ENCODE assay signal across 10 cellular contexts in the genomic region with DNA sequence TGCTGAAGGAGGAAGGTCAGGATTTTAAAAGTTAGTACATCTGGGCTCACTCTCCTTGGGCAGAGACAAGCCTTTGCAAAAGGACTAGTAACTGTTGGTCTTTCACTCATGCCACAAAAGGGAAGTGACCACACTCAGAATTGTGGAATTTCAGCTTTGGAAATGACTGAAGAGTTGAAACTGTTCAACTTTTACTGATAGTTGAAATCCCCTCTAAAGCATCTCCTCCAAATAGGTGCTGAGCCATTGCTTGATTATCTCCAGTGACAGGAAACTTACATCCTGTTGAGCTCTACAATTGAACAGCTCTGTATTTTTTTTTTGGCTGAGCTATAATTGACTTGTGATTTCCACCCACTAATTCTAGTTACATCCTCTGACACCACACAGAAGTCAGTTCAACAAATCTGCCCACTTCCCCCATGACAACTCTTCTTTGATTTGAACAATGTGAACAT.
DNase-seq lines count a peak whose midpoint lies in the region; ATAC-seq and TF ChIP-seq lines count a peak whose summit lies in the region.
"Had no signal": no experiment of that assay in that cellular context is flagged by ENCODE, and none has a peak within 500 bp of the region (broad histone marks: within the 10 kb centered on the region; RNA-seq: fewer than 3 reads in every experiment).

No MANE protein-coding gene starts in this region.

- no peak for TF ChIP-seq EP300 in sigmoid colon (IDR thresholded peaks at IDR 0.05)

- no peak for TF ChIP-seq POLR2A in sigmoid colon (IDR thresholded peaks at IDR 0.05)

- peak overlapping the region; percentile 36 to 48 for H3K27ac Mint-ChIP-seq in T-cell

- H3K27ac ChIP-seq in lower lobe of right lung (peak overlapping the region; percentile 61), sigmoid colon (no peak overlapping the region)
- H3K27ac ChIP-seq: gastroesophageal sphincter, ovary, PC-9 had no signal

- ATAC-seq in GM18502 (IDR thresholded peaks at IDR 0.05; ENCODE audit: poor library complexity, unreplicated experiment) (peak; percentile 72), HG02870 (IDR thresholded peaks at IDR 0.05; ENCODE audit: unreplicated experiment) (peak; percentile 51), T-cell (replicated peaks in 1 of 4) (peak; percentile 85 to 98 (median 94)), lower lobe of right lung (peak; percentile 67 to 69), HG03571 (IDR thresholded peaks at IDR 0.05; ENCODE audit: unreplicated experiment) (no peak), GM18858 (IDR thresholded peaks at IDR 0.05; ENCODE audit: unreplicated experiment) (no peak)
- ATAC-seq: gastroesophageal sphincter had no signal

- H3K9me3 ChIP-seq in lower lobe of right lung = no peaks in the 10 kb centered on the region
- H3K9me3 ChIP-seq in sigmoid colon = no peaks in the 10 kb centered on the region
- H3K9me3 ChIP-seq: gastroesophageal sphincter, ovary had no signal

- DNase-seq in T-cell (peak in 7 of 34 experiments; percentile 0 to 14 (median 4)), lower lobe of right lung (no peak), sigmoid colon (no peak)
- DNase-seq: ovary, PC-9 had no signal

- no peak overlapping the region for H3K4me3 ChIP-seq in lower lobe of right lung
- H3K4me3 ChIP-seq in sigmoid colon = no peak overlapping the region
- H3K4me3 ChIP-seq: gastroesophageal sphincter, ovary, PC-9 had no signal

- TF ChIP-seq CTCF in lower lobe of right lung (IDR thresholded peaks at IDR 0.05) = no peak
- no peak for TF ChIP-seq CTCF in sigmoid colon (IDR thresholded peaks at IDR 0.05)

- intact Hi-C loops in lower lobe of right lung (cut with DNase I) (no loop called here), sigmoid colon (cut with DNase I) (no loop called here)

- H3K27me3 ChIP-seq in lower lobe of right lung (ENCODE audit: low read depth) (no peaks in the 10 kb centered on the region), sigmoid colon (no peaks in the 10 kb centered on the region)
- H3K27me3 ChIP-seq: gastroesophageal sphincter, ovary had no signal

- H3K4me1 ChIP-seq in lower lobe of right lung (peaks cover 44% of the 10 kb centered on the region), sigmoid colon (no peaks in the 10 kb centered on the region)
- H3K4me1 ChIP-seq: gastroesophageal sphincter had no signal

- peaks cover 23 to 40% (median 38%) of the 10 kb centered on the region in 3 donors for H3K4me1 Mint-ChIP-seq in T-cell

- H3K27me3 Mint-ChIP-seq in T-cell = no peaks in the 10 kb centered on the region

- CTCF ChIA-PET in T-cell (lab: Charles Lee) = interaction anchor here in 1 of 2 donors (0.6 to 1.1 kb wide), 5 partner anchors 39 to 1180 kb away, joined by 3 to 7 read pairs (median 3); no protein-coding TSS in a partner anchor

- POLR2A ChIA-PET in T-cell (lab: Charles Lee) = interaction anchor here in 1 of 2 donors (0.6 kb wide), 1 partner anchor 710 kb away, joined by 3 read pairs; no protein-coding TSS in a partner anchor

- H3K9me3 Mint-ChIP-seq in T-cell = no peaks in the 10 kb centered on the region

- peak overlapping the region in 1 of 3 donors; percentile 18 for H3K4me3 Mint-ChIP-seq in T-cell

- no peaks in the 10 kb centered on the region for H3K36me3 ChIP-seq in lower lobe of right lung
- H3K36me3 ChIP-seq in sigmoid colon = no peaks in the 10 kb centered on the region
- H3K36me3 ChIP-seq: gastroesophageal sphincter, ovary had no signal

- no peaks in the 10 kb centered on the region for H3K36me3 Mint-ChIP-seq in T-cell

Comparison
In these comparisons a context has a peak if more than half of its experiments do, and no peak if none do; other contexts are left out.
1. ATAC-seq: peak in GM18502 (single experiment), HG02870 (single experiment), T-cell (4 of 4) and lower lobe of right lung (2 of 2); none in HG03571 (single experiment) and GM18858 (single experiment).